8 cellular contexts compared by ENCODE assay signal in genomic region chr2:45652090-45653050, GRCh38. TPM values are rescaled to one million over a fixed set of nuclear protein-coding genes. Genes with fewer than 3 reads are reported as not detected.
A peak's percentile ranks its signal among the peaks of the same experiment; 100 is the strongest.
DNase-seq lines count a peak whose midpoint lies in the region; ATAC-seq and TF ChIP-seq lines count a peak whose summit lies in the region.

No MANE protein-coding gene starts in this region.

- peak overlapping the region; percentile 61 for H3K27ac ChIP-seq in CD4-positive, alpha-beta memory T cell (ENCODE audit: low read depth, low read length)
- H3K27ac ChIP-seq in ectodermal cell (ENCODE audit: insufficient read depth, low read depth, low read length, poor library complexity, severe bottlenecking) (no peak overlapping the region), stomach smooth muscle (ENCODE audit: low read length) (peak overlapping the region; percentile 86)

- H3K9ac ChIP-seq in stomach smooth muscle (ENCODE audit: low read length in 2 of 2) = peak overlapping the region; percentile 74 to 78

- POLR2A ChIA-PET in CD4-positive, alpha-beta memory T cell (lab: Charles Lee; ENCODE audit: partially characterized antibody) = interaction anchor here (3.2 kb wide), 2 partner anchors 9 to 85 kb away, joined by 16 to 22 read pairs; no protein-coding TSS in a partner anchor

- no peak for TF ChIP-seq CTCF in LNCaP clone FGC (IDR thresholded peaks at IDR 0.05; ENCODE audit: control insufficient read depth, extremely low read depth, insufficient read depth)

- H3K9me3 ChIP-seq in CD4-positive, alpha-beta memory T cell (ENCODE audit: control insufficient read depth in 1 of 2, low read length in 2 of 2) = no peaks in the 10 kb centered on the region
- H3K9me3 ChIP-seq in ectodermal cell (ENCODE audit: control insufficient read depth, low read length) (no peaks in the 10 kb centered on the region), stomach smooth muscle (ENCODE audit: control insufficient read depth in 2 of 2, low read length in 2 of 2) (no peaks in the 10 kb centered on the region)

- peak overlapping the region; percentile 86 to 96 (median 90) for H3K4me3 Mint-ChIP-seq in CD4-positive, alpha-beta memory T cell
- peak overlapping the region; percentile 89 for H3K4me3 Mint-ChIP-seq in memory B cell

- H3K27me3 ChIP-seq in CD4-positive, alpha-beta memory T cell (ENCODE audit: insufficient read depth, low read length) = no peaks in the 10 kb centered on the region
- H3K27me3 ChIP-seq in ectodermal cell (ENCODE audit: control insufficient read depth, insufficient read depth, low read length, poor library complexity, severe bottlenecking) = peaks cover 66% of the 10 kb centered on the region
- H3K27me3 ChIP-seq in stomach smooth muscle (ENCODE audit: control insufficient read depth in 1 of 2, insufficient read depth in 2 of 2, low read length in 2 of 2) = no peaks in the 10 kb centered on the region

- no peaks in the 10 kb centered on the region for H3K36me3 ChIP-seq in CD4-positive, alpha-beta memory T cell (ENCODE audit: insufficient read depth, low read length)
- no peaks in the 10 kb centered on the region for H3K36me3 ChIP-seq in ectodermal cell (ENCODE audit: control insufficient read depth, insufficient read depth, low read length)
- H3K36me3 ChIP-seq in stomach smooth muscle (ENCODE audit: control insufficient read depth in 2 of 2, insufficient read depth in 2 of 2, low read length in 2 of 2) = no peaks in the 10 kb centered on the region

- ATAC-seq in memory B cell (ENCODE audit: low read depth) = no peak

- peaks cover 0 to 2% (median 0%) of the 10 kb centered on the region in 8 donors for H3K9me3 Mint-ChIP-seq in CD4-positive, alpha-beta memory T cell
- H3K9me3 Mint-ChIP-seq in memory B cell = no peaks in the 10 kb centered on the region

- DNase-seq in CD4-positive, alpha-beta memory T cell = peak in 4 of 5 donors; percentile 10 to 26 (median 20)
- no peak for DNase-seq in LNCaP clone FGC (ENCODE audit: low read depth)
- peak; percentile 17 to 24 for DNase-seq in activated CD4-positive, alpha-beta T cell treated with anti-CD3 and anti-CD28 coated beads for 4 hours
- peak in 1 of 2 donors; percentile 27 for DNase-seq in memory B cell (ENCODE audit: low spot score in 2 of 2)
- DNase-seq in hippocampal formation (lab: John Stamatoyannopoulos, UW) = no peak
- no peak for DNase-seq in NCI-H2081 treated with DMSO at 0.1 percent for 48 hours (lab: John Stamatoyannopoulos, UW)

- H3K27ac Mint-ChIP-seq in CD4-positive, alpha-beta memory T cell = peak overlapping the region; percentile 82 to 93 (median 88)
- H3K27ac Mint-ChIP-seq in memory B cell = peak overlapping the region; percentile 82

- peaks cover 20 to 38% (median 27%) of the 10 kb centered on the region in 4 donors for H3K4me1 Mint-ChIP-seq in CD4-positive, alpha-beta memory T cell
- peaks cover 38% of the 10 kb centered on the region for H3K4me1 Mint-ChIP-seq in memory B cell

- peaks cover 21% of the 10 kb centered on the region for H3K4me1 ChIP-seq in CD4-positive, alpha-beta memory T cell (ENCODE audit: insufficient read depth, low read length)
- peaks cover 16% of the 10 kb centered on the region for H3K4me1 ChIP-seq in ectodermal cell (ENCODE audit: control insufficient read depth, insufficient read depth, low read length)
- H3K4me1 ChIP-seq in stomach smooth muscle (ENCODE audit: control insufficient read depth, insufficient read depth, low read length) = peaks cover 39% of the 10 kb centered on the region

- H3K27me3 Mint-ChIP-seq in CD4-positive, alpha-beta memory T cell = peaks cover 1 to 2% of the 10 kb centered on the region in 2 donors
- H3K27me3 Mint-ChIP-seq in memory B cell = no peaks in the 10 kb centered on the region

- H3K4me3 ChIP-seq in CD4-positive, alpha-beta memory T cell (ENCODE audit: low read length in 2 of 2) = peak overlapping the region; percentile 76 to 85
- H3K4me3 ChIP-seq in LNCaP clone FGC (ENCODE audit: low read depth, low read length) = peak overlapping the region; percentile 60
- peak overlapping the region; percentile 58 for H3K4me3 ChIP-seq in ectodermal cell (ENCODE audit: insufficient read depth, low read depth, low read length)
- peak overlapping the region; percentile 58 to 88 for H3K4me3 ChIP-seq in stomach smooth muscle (ENCODE audit: low read length in 2 of 2)

- H3K36me3 Mint-ChIP-seq in CD4-positive, alpha-beta memory T cell = peaks cover 4 to 20% of the 10 kb centered on the region in 2 donors
- H3K36me3 Mint-ChIP-seq in memory B cell = no peaks in the 10 kb centered on the region

- CTCF ChIA-PET in CD4-positive, alpha-beta memory T cell (lab: Charles Lee; ENCODE audit: partially characterized antibody) = interaction anchor here (0.6 to 1.8 kb wide), 4 partner anchors 9 to 411 kb away, joined by 3 to 7 read pairs (median 4); partner anchors contain the start of gene SRBD1

- WGBS in ectodermal cell, 2 experiments = 7% methylated on average over 54 of the region's 54 CpGs

- intact Hi-C loops in CD4-positive, alpha-beta memory T cell (cut with micrococcal nuclease) = loop anchor here (5.0 kb wide), 1 partner anchor 85 kb away; no protein-coding TSS in a partner anchor

RNA-seq across cellular contexts. Expression of gene PRKCE, which starts 0.9 kb away (rescaled TPM):
- 10 to 100 TPM; 19.2 to 21.7 TPM for total RNA-seq in CD4-positive, alpha-beta memory T cell
- polyA plus RNA-seq in CD4-positive, alpha-beta memory T cell = 1 to 10 TPM; 1.8 to 2.7 TPM
- polyA plus RNA-seq in ectodermal cell (2013, experiment 1 of 4) = 3.2 TPM
- polyA plus RNA-seq in ectodermal cell (2013, experiment 2 of 4) = 2.5 TPM
- polyA plus RNA-seq in ectodermal cell (2013, experiment 3 of 4) = 2.6 TPM
- polyA plus RNA-seq in ectodermal cell (2013, experiment 4 of 4) = 2.7 TPM

RNA-seq across cellular contexts. Expression of gene SRBD1, which starts 41.3 kb away (rescaled TPM):
- 10 to 100 TPM; 22.4 to 23.7 TPM for total RNA-seq in CD4-positive, alpha-beta memory T cell
- 10 to 100 TPM in 1 of 2 donors, 1 to 10 TPM in 1; 10.0 to 12.2 TPM for polyA plus RNA-seq in CD4-positive, alpha-beta memory T cell
- polyA plus RNA-seq in ectodermal cell (2013, experiment 1 of 4) = 20.8 TPM
- 23.8 TPM for polyA plus RNA-seq in ectodermal cell (2013, experiment 2 of 4)
- 16.4 TPM for polyA plus RNA-seq in ectodermal cell (2013, experiment 3 of 4)
- 17.4 TPM for polyA plus RNA-seq in ectodermal cell (2013, experiment 4 of 4)

Comparison
In these comparisons a context has a peak if more than half of its experiments do, and no peak if none do; other contexts are left out.
1. DNase-seq: peak in CD4-positive, alpha-beta memory T cell (4 of 5) and activated CD4-positive, alpha-beta T cell treated with anti-CD3 and anti-CD28 coated beads for 4 hours (2 of 2); none in LNCaP clone FGC (single experiment), hippocampal formation (0 of 2) and NCI-H2081 treated with DMSO at 0.1 percent for 48 hours (single experiment).
2. Peak in every context shown above with its lines, with median percentiles within 50 percentile points of each other: H3K4me3 ChIP-seq.